9 cellular contexts compared by ENCODE assay signal in genomic region chr16:49859139-49859947, GRCh38. TPM values are rescaled to one million over a fixed set of nuclear protein-coding genes. Genes with fewer than 3 reads are reported as not detected.
A peak's percentile ranks its signal among the peaks of the same experiment; 100 is the strongest.
DNase-seq lines count a peak whose midpoint lies in the region.
"Had no signal": no experiment of that assay in that cellular context is flagged by ENCODE, and none has a peak within 500 bp of the region (broad histone marks: within the 10 kb centered on the region; RNA-seq: fewer than 3 reads in every experiment).

No MANE protein-coding gene starts in this region.

- H3K4me1 ChIP-seq in mesodermal cell (ENCODE audit: control insufficient read depth, insufficient read depth, low read length, poor library complexity, severe bottlenecking): no peaks in the 10 kb centered on the region
- peaks cover 1% of the 10 kb centered on the region for H3K4me1 ChIP-seq in urinary bladder (ENCODE audit: insufficient read depth)

- H3K9me3 Mint-ChIP-seq in activated naive CD4-positive, alpha-beta T cell treated with anti-CD3 and anti-CD28 coated beads, Interleukin-2, amount 50 U/mL, for 24 hours: no peaks in the 10 kb centered on the region

- no peak overlapping the region for H3K27ac ChIP-seq in mesodermal cell (ENCODE audit: low read depth, low read length, severe bottlenecking)
- H3K27ac ChIP-seq in urinary bladder (ENCODE audit: low read depth): peak overlapping the region; percentile 82

- peaks cover 10% of the 10 kb centered on the region for H3K4me1 Mint-ChIP-seq in activated naive CD4-positive, alpha-beta T cell treated with anti-CD3 and anti-CD28 coated beads, Interleukin-2, amount 50 U/mL, for 24 hours

- no peak for DNase-seq in activated naive CD4-positive, alpha-beta T cell (lab: John Stamatoyannopoulos, UW)
- peak; percentile 64 for DNase-seq in dermis blood vessel endothelial cell
- no peak for DNase-seq in KBM-7
- DNase-seq in DMS79 treated with DMSO at 0.1 percent for 48 hours (lab: John Stamatoyannopoulos, UW): no peak
- DNase-seq in amniotic stem cell (lab: John Stamatoyannopoulos, UW): no peak
- DNase-seq: NCI-H1092 had no signal

- 9 to 12% methylated on average over 21 to 23 of the region's 28 CpGs for WGBS in mesodermal cell (ENCODE audit: insufficient coverage in 2 of 2), 2 experiments
- WGBS in urinary bladder: 7% methylated on average over 28 of the region's 28 CpGs

- no peaks in the 10 kb centered on the region for H3K9me3 ChIP-seq in mesodermal cell (ENCODE audit: control insufficient read depth, low read length)

- no peaks in the 10 kb centered on the region for H3K36me3 Mint-ChIP-seq in activated naive CD4-positive, alpha-beta T cell treated with anti-CD3 and anti-CD28 coated beads, Interleukin-2, amount 50 U/mL, for 24 hours

- H3K4me3 ChIP-seq in mesodermal cell (ENCODE audit: extremely low read depth, insufficient read depth, low read length, poor library complexity, severe bottlenecking): peak overlapping the region; percentile 74
- H3K4me3 ChIP-seq in urinary bladder (ENCODE audit: low read depth, low read length): peak overlapping the region; percentile 91

- H3K36me3 ChIP-seq in mesodermal cell (ENCODE audit: control insufficient read depth, insufficient read depth, low read length) (no peaks in the 10 kb centered on the region), urinary bladder (ENCODE audit: insufficient read depth) (no peaks in the 10 kb centered on the region)

- peak overlapping the region; percentile 75 for H3K4me3 Mint-ChIP-seq in activated naive CD4-positive, alpha-beta T cell treated with anti-CD3 and anti-CD28 coated beads, Interleukin-2, amount 50 U/mL, for 24 hours

- in situ Hi-C loops in KBM-7 (cut with MboI; ENCODE audit: low pct_unique_long_range_greater_than_20kb, low sequenced_read_pairs): no loop called here

- H3K27ac Mint-ChIP-seq in activated naive CD4-positive, alpha-beta T cell treated with anti-CD3 and anti-CD28 coated beads, Interleukin-2, amount 50 U/mL, for 24 hours: no peak overlapping the region

- H3K27me3 Mint-ChIP-seq in activated naive CD4-positive, alpha-beta T cell treated with anti-CD3 and anti-CD28 coated beads, Interleukin-2, amount 50 U/mL, for 24 hours: peaks cover 17% of the 10 kb centered on the region

RNA-seq across cellular contexts. Expression of gene ZNF423, which starts 3.4 kb away (rescaled TPM):
- total RNA-seq in dermis blood vessel endothelial cell: 7.1 and 13.4 TPM in 2 replicates
- polyA plus RNA-seq in mesodermal cell (2013, experiment 1 of 2): 20.3 TPM
- polyA plus RNA-seq in mesodermal cell (2013, experiment 2 of 2): 16.5 TPM
- 14.0 TPM for total RNA-seq in urinary bladder
- polyA plus RNA-seq in urinary bladder: 6.4 TPM
